In genomic region chr2:96665717-96666116, GRCh38 we compare ENCODE assay signal across 1 cellular context.
TF ChIP-seq lines count a peak whose summit lies in the region.

No MANE protein-coding gene starts in this region.

TF ChIP-seq in HCT116, 20 proteins besides CTCF, POLR2A, EP300 and RAD21:
- 0 out of 2 replicates have a peak, but pooled peaks have one; percentile 1 for TF ChIP-seq ZFX (IDR thresholded peaks at IDR 0.05)
